ENCODE assay signal across 9 cellular contexts in the genomic region with DNA sequence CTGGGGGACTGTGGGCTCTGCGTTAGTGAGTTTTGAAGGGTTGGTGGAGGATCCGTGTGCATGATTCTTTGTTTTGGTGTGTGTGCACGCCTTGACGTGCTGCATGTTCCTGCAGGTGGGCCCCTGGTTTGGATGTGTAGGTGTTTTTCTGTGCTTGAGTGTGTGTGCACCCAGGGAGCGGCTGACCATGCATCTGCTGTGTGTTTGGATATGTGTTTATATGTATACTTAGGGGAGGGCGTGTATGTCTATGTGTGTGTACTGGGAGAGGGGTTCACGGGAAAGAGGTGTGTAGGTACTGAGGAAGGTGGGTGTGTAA. TPM values are rescaled to one million over a fixed set of nuclear protein-coding genes. Genes with fewer than 3 reads are reported as not detected.
DNase-seq lines count a peak whose midpoint lies in the region; ATAC-seq and TF ChIP-seq lines count a peak whose summit lies in the region.
"Had no signal": no experiment of that assay in that cellular context is flagged by ENCODE, and none has a peak within 500 bp of the region (broad histone marks: within the 10 kb centered on the region; RNA-seq: fewer than 3 reads in every experiment).

No MANE protein-coding gene starts in this region.

- peaks cover 4% of the 10 kb centered on the region for H3K27me3 ChIP-seq in suprapubic skin

- no peaks in the 10 kb centered on the region for H3K4me1 Mint-ChIP-seq in activated CD4-positive, alpha-beta T cell treated with anti-CD3 and anti-CD28 coated beads, Interleukin-2, amount 10 ng/mL, durations not matched to agents 24 days and 14 days
- H3K4me1 Mint-ChIP-seq in memory B cell: peaks cover 21% of the 10 kb centered on the region

- H3K27ac Mint-ChIP-seq in activated CD4-positive, alpha-beta T cell treated with anti-CD3 and anti-CD28 coated beads, Interleukin-2, amount 10 ng/mL, durations not matched to agents 24 days and 14 days: no peak overlapping the region
- H3K27ac Mint-ChIP-seq in memory B cell: no peak overlapping the region

- H3K4me3 Mint-ChIP-seq in activated CD4-positive, alpha-beta T cell treated with anti-CD3 and anti-CD28 coated beads, Interleukin-2, amount 10 ng/mL, durations not matched to agents 24 days and 14 days: peak overlapping the region; percentile 42
- H3K4me3 Mint-ChIP-seq in memory B cell: peak overlapping the region; percentile 65

- TF ChIP-seq POLR2A in suprapubic skin (IDR thresholded peaks at IDR 0.05): no peak

- no peak for TF ChIP-seq CTCF in astrocyte of the spinal cord (IDR thresholded peaks at IDR 0.05; ENCODE audit: low read depth, low read length)
- no peak for TF ChIP-seq CTCF in suprapubic skin (IDR thresholded peaks at IDR 0.05)

- in situ Hi-C loops in astrocyte of the spinal cord (cut with HindIII; ENCODE audit: low sequenced_read_pairs): no loop called here

- H3K27ac ChIP-seq in suprapubic skin: peak overlapping the region; percentile 86
- H3K27ac ChIP-seq: ascending aorta had no signal

- no peak for DNase-seq in activated CD4-positive, alpha-beta T cell treated with anti-CD3 and anti-CD28 coated beads, Interleukin-2, amount 10 ng/mL, durations not matched to agents 24 days and 14 days
- no peak for DNase-seq in activated CD4-positive, alpha-beta T cell treated with anti-CD3 and anti-CD28 coated beads for 4 hours
- DNase-seq in astrocyte of the spinal cord (ENCODE audit: low read depth, low spot score) (no peak), memory B cell (ENCODE audit: low spot score in 2 of 2) (no peak), suprapubic skin (ENCODE audit: low spot score in 2 of 2) (no peak), NCI-H2227 treated with DMSO at 0.1 percent for 48 hours (lab: John Stamatoyannopoulos, UW) (no peak), MV-4-11 (lab: John Stamatoyannopoulos, UW) (no peak)

- no peaks in the 10 kb centered on the region for H3K9me3 ChIP-seq in suprapubic skin
- H3K9me3 ChIP-seq: ascending aorta had no signal

- H3K36me3 Mint-ChIP-seq in activated CD4-positive, alpha-beta T cell treated with anti-CD3 and anti-CD28 coated beads, Interleukin-2, amount 10 ng/mL, durations not matched to agents 24 days and 14 days (ENCODE audit: low read depth): no peaks in the 10 kb centered on the region
- no peaks in the 10 kb centered on the region for H3K36me3 Mint-ChIP-seq in memory B cell

- ATAC-seq in memory B cell (ENCODE audit: low read depth): peak; percentile 8
- no peak for ATAC-seq in GM21576 (IDR thresholded peaks at IDR 0.05; ENCODE audit: unreplicated experiment)

- peaks cover 44% of the 10 kb centered on the region for H3K27me3 Mint-ChIP-seq in activated CD4-positive, alpha-beta T cell treated with anti-CD3 and anti-CD28 coated beads, Interleukin-2, amount 10 ng/mL, durations not matched to agents 24 days and 14 days
- H3K27me3 Mint-ChIP-seq in memory B cell: peaks cover 15% of the 10 kb centered on the region

- peak overlapping the region; percentile 61 for H3K4me3 ChIP-seq in astrocyte of the spinal cord (ENCODE audit: low read depth, low read length)
- peak overlapping the region; percentile 71 for H3K4me3 ChIP-seq in suprapubic skin

- H3K4me1 ChIP-seq in suprapubic skin: peaks cover 56% of the 10 kb centered on the region

- no peaks in the 10 kb centered on the region for H3K9me3 Mint-ChIP-seq in activated CD4-positive, alpha-beta T cell treated with anti-CD3 and anti-CD28 coated beads, Interleukin-2, amount 10 ng/mL, durations not matched to agents 24 days and 14 days
- H3K9me3 Mint-ChIP-seq in memory B cell: no peaks in the 10 kb centered on the region

- H3K36me3 ChIP-seq in suprapubic skin: no peaks in the 10 kb centered on the region
- H3K36me3 ChIP-seq: ascending aorta had no signal

- WGBS in suprapubic skin: 29% methylated on average over 7 of the region's 7 CpGs

- TF ChIP-seq EP300 in suprapubic skin (IDR thresholded peaks at IDR 0.05): no peak

- intact Hi-C loops in activated CD4-positive, alpha-beta T cell treated with anti-CD3 and anti-CD28 coated beads, Interleukin-2, amount 10 ng/mL, durations not matched to agents 24 days and 14 days (cut with micrococcal nuclease): no loop called here

RNA-seq across cellular contexts. Expression of a gene that starts 1.1 kb away (rescaled TPM):
- total RNA-seq in activated CD4-positive, alpha-beta T cell treated with anti-CD3 and anti-CD28 coated beads, Interleukin-2, amount 10 ng/mL, durations not matched to agents 24 days and 14 days: 0.02 and 0.05 TPM in 2 replicates
- 10 to 100 TPM; 18.7 to 39.7 (median 28.1) TPM for total RNA-seq in suprapubic skin

RNA-seq across cellular contexts. Expression of a gene that starts 34.6 kb away (rescaled TPM):
- 0.40 and 0.54 TPM in 2 replicates for total RNA-seq in activated CD4-positive, alpha-beta T cell treated with anti-CD3 and anti-CD28 coated beads, Interleukin-2, amount 10 ng/mL, durations not matched to agents 24 days and 14 days
- under 1 TPM in 1 of 4 donors, not detected in 3; 0.39 TPM for total RNA-seq in suprapubic skin
- total RNA-seq: ascending aorta had no signal

RNA-seq across cellular contexts. Expression of a gene that starts 58.3 kb away (rescaled TPM):
- total RNA-seq in activated CD4-positive, alpha-beta T cell treated with anti-CD3 and anti-CD28 coated beads, Interleukin-2, amount 10 ng/mL, durations not matched to agents 24 days and 14 days: 73.6 and 81.1 TPM in 2 replicates
- total RNA-seq in suprapubic skin: 10 to 100 TPM; 53.4 to 94.1 (median 71.1) TPM

RNA-seq across cellular contexts. Expression of a gene that starts 58.4 kb away (rescaled TPM):
- total RNA-seq in activated CD4-positive, alpha-beta T cell treated with anti-CD3 and anti-CD28 coated beads, Interleukin-2, amount 10 ng/mL, durations not matched to agents 24 days and 14 days: 116 and 125 TPM in 2 replicates
- total RNA-seq in suprapubic skin: 10 to 100 TPM; 62.5 to 92.9 (median 87.2) TPM

Comparison
In these comparisons a context has a peak if more than half of its experiments do, and no peak if none do; other contexts are left out.
1. RNA of a gene that starts 1.1 kb away (total RNA-seq): 18.7 to 39.7 TPM in suprapubic skin; 0.02 to 0.05 TPM in activated CD4-positive, alpha-beta T cell treated with anti-CD3 and anti-CD28 coated beads, Interleukin-2, amount 10 ng/mL, durations not matched to agents 24 days and 14 days; every median in the first group is over 10 times any median in the second.